Comparison of ENCODE assay signal across 9 cellular contexts in the genomic region with DNA sequence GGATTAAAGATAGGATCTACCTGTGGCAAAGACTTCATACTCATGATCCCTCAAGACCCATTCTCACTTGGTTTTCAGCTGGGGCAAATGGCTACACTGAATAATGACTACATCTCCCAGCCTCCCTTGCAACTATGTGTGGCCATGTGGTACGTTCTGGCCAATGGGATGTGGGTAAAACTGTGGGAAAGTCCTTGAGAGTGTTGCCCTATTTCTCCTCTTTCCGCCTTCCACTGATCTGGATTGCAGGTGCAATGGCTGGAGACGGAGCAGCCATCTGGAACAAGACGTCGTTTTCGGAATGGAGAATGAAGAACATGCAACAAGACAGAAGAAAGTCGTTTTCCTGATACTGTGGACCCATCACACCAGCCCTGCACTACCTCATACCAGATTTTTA. TPM values are rescaled to one million over a fixed set of nuclear protein-coding genes. Genes with fewer than 3 reads are reported as not detected.
DNase-seq lines count a peak whose midpoint lies in the region; ATAC-seq and TF ChIP-seq lines count a peak whose summit lies in the region.
"Had no signal": no experiment of that assay in that cellular context is flagged by ENCODE, and none has a peak within 500 bp of the region (broad histone marks: within the 10 kb centered on the region; RNA-seq: fewer than 3 reads in every experiment).

No MANE protein-coding gene starts in this region.

- H3K36me3 ChIP-seq in vagina = no peaks in the 10 kb centered on the region

- peaks cover 3% of the 10 kb centered on the region for H3K27me3 Mint-ChIP-seq in activated T-helper 17 cell treated with anti-CD3 and anti-CD28 coated beads, Interleukin-2, amount 50 U/mL, for 72 hours

- peaks cover 20% of the 10 kb centered on the region for H3K4me1 Mint-ChIP-seq in activated T-helper 17 cell treated with anti-CD3 and anti-CD28 coated beads, Interleukin-2, amount 50 U/mL, for 72 hours

- intact Hi-C loops in Right ventricle myocardium inferior (cut with DNase I) (loop anchor here (10.0 kb wide), 1 partner anchor 1045 kb away; a partner anchor contains a TSS), cardiac septum (cut with DNase I) (no loop called here), sciatic nerve (cut with DNase I) (no loop called here), vagina (cut with DNase I) (no loop called here)

- no peak overlapping the region for H3K27ac Mint-ChIP-seq in activated T-helper 17 cell treated with anti-CD3 and anti-CD28 coated beads, Interleukin-2, amount 50 U/mL, for 72 hours
- H3K27ac Mint-ChIP-seq: stimulated activated naive CD8-positive, alpha-beta T cell treated with anti-CD3 and anti-CD28 coated beads, Interleukin-15, Interleukin-2, amounts not matched to agents 100 ng/mL and 50 ng/mL, for 24 hours had no signal

- DNase-seq in Right ventricle myocardium inferior (ENCODE audit: missing footprints) (no peak), cardiac septum (ENCODE audit: low spot score) (no peak), sciatic nerve (ENCODE audit: low spot score) (no peak), NCI-H187 treated with DMSO at 0.1 percent for 48 hours (lab: John Stamatoyannopoulos, UW) (no peak), vagina (ENCODE audit: extremely low spot score in 2 of 2) (no peak), cerebellar nuclear complex (lab: John Stamatoyannopoulos, UW) (no peak)

- H3K36me3 Mint-ChIP-seq in activated T-helper 17 cell treated with anti-CD3 and anti-CD28 coated beads, Interleukin-2, amount 50 U/mL, for 72 hours (ENCODE audit: low read depth) = no peaks in the 10 kb centered on the region

- peak; percentile 40 for ATAC-seq in Right ventricle myocardium inferior
- ATAC-seq in HG03575 (IDR thresholded peaks at IDR 0.05; ENCODE audit: extremely low read depth, insufficient number of reproducible peaks, low FRiP score, unreplicated experiment) = peak; percentile 61
- ATAC-seq in activated T-helper 17 cell treated with anti-CD3 and anti-CD28 coated beads, Interleukin-2, amount 50 U/mL, for 72 hours (replicated peaks) = peak; percentile 43
- peak; percentile 49 for ATAC-seq in sciatic nerve

- no peaks in the 10 kb centered on the region for H3K27me3 ChIP-seq in vagina

- no peak for TF ChIP-seq CTCF in vagina (IDR thresholded peaks at IDR 0.05)

- no peak for TF ChIP-seq POLR2A in vagina (IDR thresholded peaks at IDR 0.05)

- H3K4me1 ChIP-seq in vagina = peaks cover 9% of the 10 kb centered on the region

- H3K9me3 Mint-ChIP-seq in activated T-helper 17 cell treated with anti-CD3 and anti-CD28 coated beads, Interleukin-2, amount 50 U/mL, for 72 hours = no peaks in the 10 kb centered on the region
- H3K9me3 Mint-ChIP-seq: stimulated activated naive CD8-positive, alpha-beta T cell treated with anti-CD3 and anti-CD28 coated beads, Interleukin-15, Interleukin-2, amounts not matched to agents 100 ng/mL and 50 ng/mL, for 24 hours had no signal

- H3K4me3 ChIP-seq in vagina = no peak overlapping the region

- H3K9me3 ChIP-seq in vagina = no peaks in the 10 kb centered on the region

- no peak overlapping the region for H3K27ac ChIP-seq in vagina

- no peak overlapping the region for H3K4me3 Mint-ChIP-seq in activated T-helper 17 cell treated with anti-CD3 and anti-CD28 coated beads, Interleukin-2, amount 50 U/mL, for 72 hours
- H3K4me3 Mint-ChIP-seq: stimulated activated naive CD8-positive, alpha-beta T cell treated with anti-CD3 and anti-CD28 coated beads, Interleukin-15, Interleukin-2, amounts not matched to agents 100 ng/mL and 50 ng/mL, for 24 hours had no signal

RNA-seq across cellular contexts. Expression of a gene that starts 48.5 kb away (rescaled TPM):
- total RNA-seq in Right ventricle myocardium inferior (52.5 TPM), cardiac septum (59.6 TPM), sciatic nerve (54.4 TPM), vagina (33.6 TPM)
- total RNA-seq in activated T-helper 17 cell treated with anti-CD3 and anti-CD28 coated beads, Interleukin-2, amount 50 U/mL, for 72 hours = 10 to 100 TPM; 46.1 to 58.1 TPM
